17 cellular contexts compared by ENCODE assay signal in genomic region chr17:17506181-17506741, GRCh38. TPM values are rescaled to one million over a fixed set of nuclear protein-coding genes. Genes with fewer than 3 reads are reported as not detected.
A peak's percentile ranks its signal among the peaks of the same experiment; 100 is the strongest.
DNase-seq lines count a peak whose midpoint lies in the region; ATAC-seq, FAIRE-seq and TF ChIP-seq lines count a peak whose summit lies in the region.
"Had no signal": no experiment of that assay in that cellular context is flagged by ENCODE, and none has a peak within 500 bp of the region (broad histone marks: within the 10 kb centered on the region; RNA-seq: fewer than 3 reads in every experiment).

No MANE protein-coding gene starts in this region.

- H3K27me3 ChIP-seq in pancreas, result no peaks in the 10 kb centered on the region
- H3K27me3 ChIP-seq: stomach had no signal

- no peak overlapping the region for H3K4me3 ChIP-seq in pancreas
- H3K4me3 ChIP-seq: stomach had no signal

- no peaks in the 10 kb centered on the region for H3K4me1 ChIP-seq in pancreas

- no peak for FAIRE-seq in pancreas (lab: Jason Lieb, UNC)
- FAIRE-seq: A204.1, G401.6, urothelium cell line had no signal

- ATAC-seq in Right ventricle myocardium inferior (no peak), left ventricle myocardium superior (peak; percentile 20), pancreas (peak; percentile 60 to 77 (median 68)), GM21360 (IDR thresholded peaks at IDR 0.05; ENCODE audit: unreplicated experiment) (no peak)
- ATAC-seq: activated T-cell treated with anti-CD3 and anti-CD28 coated beads, Interleukin-2, amount 50 U/mL, for 72 hours; PC-3 had no signal

- no peaks in the 10 kb centered on the region for H3K36me3 ChIP-seq in pancreas

- DNase-seq in Right ventricle myocardium inferior (ENCODE audit: missing footprints) (peak; percentile 75), cardiac septum (ENCODE audit: low spot score) (no peak), left ventricle myocardium superior (peak; percentile 55), pancreas (peak in 4 of 6 donors; percentile 42 to 75 (median 58)), GDM1 (lab: John Stamatoyannopoulos, UW) (no peak), iPS-NIHi7 (ENCODE audit: extremely low spot score) (no peak), NCI-H1436 treated with DMSO at 0.1 percent for 48 hours (lab: John Stamatoyannopoulos, UW) (no peak)
- DNase-seq: activated CD8-positive, alpha-beta memory T cell treated with anti-CD3 and anti-CD28 coated beads for 24 hours; activated T-cell treated with anti-CD3 and anti-CD28 coated beads, Interleukin-2, amount 50 U/mL, for 72 hours; GOT3; NCI-H82; PC-3 had no signal

- intact Hi-C loops in Right ventricle myocardium inferior (cut with DNase I) (no loop called here), cardiac septum (cut with DNase I) (no loop called here), left ventricle myocardium superior (cut with micrococcal nuclease) (no loop called here), pancreas (cut with DNase I) (no loop called here)

- TF ChIP-seq CTCF in pancreas (IDR thresholded peaks at IDR 0.05), result no peak

- H3K9me3 ChIP-seq in pancreas, result no peaks in the 10 kb centered on the region
- H3K9me3 ChIP-seq: stomach had no signal

- WGBS in pancreas, 2 donors, result 75 to 80% methylated on average over 22 of the region's 22 CpGs

- peak overlapping the region; percentile 47 to 79 (median 67) for H3K27ac ChIP-seq in pancreas

RNA-seq across cellular contexts. Expression of gene RASD1, which starts 10.1 kb away (rescaled TPM):
- total RNA-seq in Right ventricle myocardium inferior (45.3 TPM), cardiac septum (4.4 TPM), left ventricle myocardium superior (50.8 TPM), pancreas (10 to 100 TPM in 3 of 6 donors, 1 to 10 TPM in 3; 4.9 to 30.7 (median 10.6) TPM)
- 100 to 1,000 TPM in 1 of 2 donors, 10 to 100 TPM in 1; 40.6 to 129 TPM for polyA plus RNA-seq in pancreas

RNA-seq across cellular contexts. Expression of gene MED9, which starts 29.5 kb away (rescaled TPM):
- 40.4 TPM for total RNA-seq in Right ventricle myocardium inferior
- total RNA-seq in cardiac septum, result 30.5 TPM
- total RNA-seq in left ventricle myocardium superior, result 42.0 TPM
- total RNA-seq in pancreas, result 1 to 10 TPM; 4.6 to 8.4 (median 6.3) TPM
- 10 to 100 TPM in 1 of 2 donors, 1 to 10 TPM in 1; 7.8 to 12.2 TPM for polyA plus RNA-seq in pancreas

Comparison
In these comparisons a context has a peak if more than half of its experiments do, and no peak if none do; other contexts are left out.
1. ATAC-seq: peak in left ventricle myocardium superior (single experiment) and pancreas (4 of 4); none in Right ventricle myocardium inferior (single experiment) and GM21360 (single experiment).
2. DNase-seq: peak in Right ventricle myocardium inferior (single experiment), left ventricle myocardium superior (single experiment) and pancreas (4 of 6); none in cardiac septum (single experiment), GDM1 (single experiment), iPS-NIHi7 (single experiment) and NCI-H1436 treated with DMSO at 0.1 percent for 48 hours (single experiment).